ENCODE assay signal across 28 cellular contexts in genomic region chr14:66119805-66120204, GRCh38.
A peak's percentile ranks its signal among the peaks of the same experiment; 100 is the strongest.
DNase-seq lines count a peak whose midpoint lies in the region; ATAC-seq, FAIRE-seq and TF ChIP-seq lines count a peak whose summit lies in the region.
"Had no signal": no experiment of that assay in that cellular context is flagged by ENCODE, and none has a peak within 500 bp of the region (broad histone marks: within the 10 kb centered on the region; RNA-seq: fewer than 3 reads in every experiment).

No MANE protein-coding gene starts in this region.

- DNase-seq in DMS153 treated with DMSO at 0.1 percent for 48 hours (lab: John Stamatoyannopoulos, UW; ENCODE audit: unreplicated experiment), result peak; percentile 22
- no peak for DNase-seq in HTR-8/SVneo (ENCODE audit: insufficient read length, low spot score)
- DNase-seq in iPS-NIHi7 (ENCODE audit: extremely low spot score), result peak; percentile 16
- DNase-seq in urothelium cell line (ENCODE audit: low spot score), result no peak
- DNase-seq in ascending aorta (ENCODE audit: low spot score in 2 of 2), result no peak
- DNase-seq in Peyer's patch, result no peak
- DNase-seq: Caco-2; CD8-positive, alpha-beta T cell; HCEC 1CT; Karpas-422; NCI-H1092; NCI-H1417 treated with DMSO at 0.1 percent for 48 hours; NCI-H1694 treated with DMSO at 0.1 percent for 48 hours; NCI-H2081; NCI-H2171; NCI-H226; NCI-H510A; NCI-H748 treated with DMSO at 0.1 percent for 48 hours; NK-92 treated with Interleukin-12 subunit alpha and Interleukin-12 subunit beta, amount 100 ng/mL, for 24 hours; PC-9; Right ventricle myocardium superior; RPMI8226; T-helper 1 cell had no signal

- H3K27me3 ChIP-seq in ascending aorta (no peaks in the 10 kb centered on the region), Peyer's patch (no peaks in the 10 kb centered on the region)

- no peak for TF ChIP-seq POLR2A in Peyer's patch (IDR thresholded peaks at IDR 0.05)

- H3K4me3 ChIP-seq in ascending aorta (no peak overlapping the region), Peyer's patch (no peak overlapping the region)
- H3K4me3 ChIP-seq: GM23338, PC-9 had no signal

- H3K4me1 ChIP-seq in ascending aorta (no peaks in the 10 kb centered on the region), Peyer's patch (no peaks in the 10 kb centered on the region)

- no peaks in the 10 kb centered on the region for H3K9me3 ChIP-seq in ascending aorta
- H3K9me3 ChIP-seq in Peyer's patch, result no peaks in the 10 kb centered on the region

- no peaks in the 10 kb centered on the region for H3K36me3 ChIP-seq in ascending aorta
- no peaks in the 10 kb centered on the region for H3K36me3 ChIP-seq in Peyer's patch

- no peak for TF ChIP-seq CTCF in ascending aorta (IDR thresholded peaks at IDR 0.05)
- TF ChIP-seq CTCF in Peyer's patch (IDR thresholded peaks at IDR 0.05), result no peak

- H3K27ac ChIP-seq in ascending aorta, result no peak overlapping the region
- no peak overlapping the region for H3K27ac ChIP-seq in Peyer's patch
- H3K27ac ChIP-seq: C4-2B, HL-60, PC-9 had no signal

- no peak for ATAC-seq in GM21529 (IDR thresholded peaks at IDR 0.05; ENCODE audit: unreplicated experiment)
- ATAC-seq: CD8-positive, alpha-beta T cell; GM23338; HepG2 had no signal

- FAIRE-seq in HTR-8/SVneo (lab: Jason Lieb, UNC) (peak; percentile 88), urothelium cell line (lab: Jason Lieb, UNC) (peak; percentile 83)
- FAIRE-seq: HepG2 had no signal

- intact Hi-C loops in ascending aorta (cut with DNase I), result no loop called here

Comparison
In these comparisons a context has a peak if more than half of its experiments do, and no peak if none do; other contexts are left out.
1. DNase-seq: peak in DMS153 treated with DMSO at 0.1 percent for 48 hours (single experiment) and iPS-NIHi7 (single experiment); none in HTR-8/SVneo (single experiment), urothelium cell line (single experiment), ascending aorta (0 of 2) and Peyer's patch (0 of 3).